Comparison of ENCODE assay signal across 20 cellular contexts in genomic region chr5:62348723-62349481, GRCh38.
A peak's percentile ranks its signal among the peaks of the same experiment; 100 is the strongest.
DNase-seq lines count a peak whose midpoint lies in the region; ATAC-seq, FAIRE-seq and TF ChIP-seq lines count a peak whose summit lies in the region.
"Had no signal": no experiment of that assay in that cellular context is flagged by ENCODE, and none has a peak within 500 bp of the region (broad histone marks: within the 10 kb centered on the region; RNA-seq: fewer than 3 reads in every experiment).

No MANE protein-coding gene starts in this region.

- no peaks in the 10 kb centered on the region for H3K9me3 Mint-ChIP-seq in stimulated activated naive CD8-positive, alpha-beta T cell treated with anti-CD3 and anti-CD28 coated beads, Interleukin-15, amount 100 ng/mL, for 72 hours
- no peaks in the 10 kb centered on the region for H3K9me3 Mint-ChIP-seq in stimulated activated effector memory CD8-positive, alpha-beta T cell treated with anti-CD3 and anti-CD28 coated beads, Interleukin-12 subunit alpha, Interleukin-12 subunit beta, amount 100 ng/mL, for 72 hours
- H3K9me3 Mint-ChIP-seq: activated B cell treated with CpG ODN at 0.5 μM for 24 hours had no signal

- H3K27ac Mint-ChIP-seq in stimulated activated naive CD8-positive, alpha-beta T cell treated with anti-CD3 and anti-CD28 coated beads, Interleukin-15, amount 100 ng/mL, for 72 hours, result peak overlapping the region; percentile 11 to 44
- peak overlapping the region; percentile 85 for H3K27ac Mint-ChIP-seq in stimulated activated effector memory CD8-positive, alpha-beta T cell treated with anti-CD3 and anti-CD28 coated beads, Interleukin-12 subunit alpha, Interleukin-12 subunit beta, amount 100 ng/mL, for 72 hours
- H3K27ac Mint-ChIP-seq: activated B cell treated with CpG ODN at 0.5 μM for 24 hours had no signal

- ATAC-seq in stimulated activated naive CD8-positive, alpha-beta T cell treated with anti-CD3 and anti-CD28 coated beads, Interleukin-15, amount 100 ng/mL, for 72 hours, result no peak
- no peak for ATAC-seq in stimulated activated naive CD8-positive, alpha-beta T cell treated with anti-CD3 and anti-CD28 coated beads, Interleukin-15, Interleukin-2, amounts not matched to agents 100 U/mL and 50 U/mL, for 24 hours
- no peak for ATAC-seq in stimulated activated effector memory CD8-positive, alpha-beta T cell treated with anti-CD3 and anti-CD28 coated beads, Interleukin-12 subunit alpha, Interleukin-12 subunit beta, amount 100 ng/mL, for 72 hours
- ATAC-seq: mucosa of descending colon had no signal

- no peaks in the 10 kb centered on the region for H3K27me3 Mint-ChIP-seq in stimulated activated naive CD8-positive, alpha-beta T cell treated with anti-CD3 and anti-CD28 coated beads, Interleukin-15, amount 100 ng/mL, for 72 hours
- H3K27me3 Mint-ChIP-seq: activated B cell treated with CpG ODN at 0.5 μM for 24 hours had no signal

- DNase-seq in stimulated activated naive CD8-positive, alpha-beta T cell treated with anti-CD3 and anti-CD28 coated beads, Interleukin-15, amount 100 ng/mL, for 72 hours, result no peak
- no peak for DNase-seq in stimulated activated naive CD8-positive, alpha-beta T cell treated with anti-CD3 and anti-CD28 coated beads, Interleukin-15, Interleukin-2, amounts not matched to agents 100 U/mL and 50 U/mL, for 24 hours
- DNase-seq in erythroblast (lab: John Stamatoyannopoulos, UW) (peak; percentile 11 to 37), GDM1 (lab: John Stamatoyannopoulos, UW) (no peak), UCSD-AML1 (lab: John Stamatoyannopoulos, UW; ENCODE audit: unreplicated experiment) (no peak), NCI-H1694 (lab: John Stamatoyannopoulos, UW) (no peak)
- no peak for DNase-seq in stimulated activated effector memory CD8-positive, alpha-beta T cell treated with anti-CD3 and anti-CD28 coated beads, Interleukin-12 subunit alpha, Interleukin-12 subunit beta, amount 100 ng/mL, for 72 hours (ENCODE audit: low spot score in 2 of 2)
- DNase-seq: activated B cell treated with CpG ODN at 0.5 μM for 24 hours; activated gamma-delta T cell treated with Interleukin-2 at 50 U/mL for 16 hours; aorta; DND-41; MG63; mucosa of descending colon; NCI-H1417 treated with DMSO at 0.1 percent for 48 hours; NCI-H526; stimulated activated CD4-positive, alpha-beta T cell treated with anti-CD3 and anti-CD28 coated beads, Interleukin-2, amount 100 ng/mL, for 48 hours; stimulated activated naive CD4-positive, alpha-beta T cell treated with Interleukin-2 at 50 U/mL for 16 hours; tibial artery had no signal

- H3K4me3 Mint-ChIP-seq in stimulated activated naive CD8-positive, alpha-beta T cell treated with anti-CD3 and anti-CD28 coated beads, Interleukin-15, amount 100 ng/mL, for 72 hours, result no peak overlapping the region
- no peak overlapping the region for H3K4me3 Mint-ChIP-seq in stimulated activated effector memory CD8-positive, alpha-beta T cell treated with anti-CD3 and anti-CD28 coated beads, Interleukin-12 subunit alpha, Interleukin-12 subunit beta, amount 100 ng/mL, for 72 hours
- H3K4me3 Mint-ChIP-seq: activated B cell treated with CpG ODN at 0.5 μM for 24 hours had no signal

- H3K36me3 Mint-ChIP-seq in stimulated activated effector memory CD8-positive, alpha-beta T cell treated with anti-CD3 and anti-CD28 coated beads, Interleukin-12 subunit alpha, Interleukin-12 subunit beta, amount 100 ng/mL, for 72 hours, result peaks cover 100% of the 10 kb centered on the region

- no peak for TF ChIP-seq POLR2A in erythroblast (IDR thresholded peaks at IDR 0.05; ENCODE audit: low read length)

- H3K4me1 Mint-ChIP-seq in stimulated activated naive CD8-positive, alpha-beta T cell treated with anti-CD3 and anti-CD28 coated beads, Interleukin-15, amount 100 ng/mL, for 72 hours, result peaks cover 28% of the 10 kb centered on the region
- peaks cover 30% of the 10 kb centered on the region for H3K4me1 Mint-ChIP-seq in stimulated activated effector memory CD8-positive, alpha-beta T cell treated with anti-CD3 and anti-CD28 coated beads, Interleukin-12 subunit alpha, Interleukin-12 subunit beta, amount 100 ng/mL, for 72 hours

- peak; percentile 46 for FAIRE-seq in TTC549 (lab: Jason Lieb, UNC)
- FAIRE-seq: GM19239 had no signal

Comparison
In these comparisons a context has a peak if more than half of its experiments do, and no peak if none do; other contexts are left out.
1. DNase-seq: peak in erythroblast (2 of 2); none in stimulated activated naive CD8-positive, alpha-beta T cell treated with anti-CD3 and anti-CD28 coated beads, Interleukin-15, amount 100 ng/mL, for 72 hours (0 of 2), stimulated activated naive CD8-positive, alpha-beta T cell treated with anti-CD3 and anti-CD28 coated beads, Interleukin-15, Interleukin-2, amounts not matched to agents 100 U/mL and 50 U/mL, for 24 hours (single experiment), stimulated activated effector memory CD8-positive, alpha-beta T cell treated with anti-CD3 and anti-CD28 coated beads, Interleukin-12 subunit alpha, Interleukin-12 subunit beta, amount 100 ng/mL, for 72 hours (0 of 2), GDM1 (single experiment), UCSD-AML1 (single experiment) and NCI-H1694 (single experiment).